1 cellular context compared by ENCODE assay signal in the genomic region with DNA sequence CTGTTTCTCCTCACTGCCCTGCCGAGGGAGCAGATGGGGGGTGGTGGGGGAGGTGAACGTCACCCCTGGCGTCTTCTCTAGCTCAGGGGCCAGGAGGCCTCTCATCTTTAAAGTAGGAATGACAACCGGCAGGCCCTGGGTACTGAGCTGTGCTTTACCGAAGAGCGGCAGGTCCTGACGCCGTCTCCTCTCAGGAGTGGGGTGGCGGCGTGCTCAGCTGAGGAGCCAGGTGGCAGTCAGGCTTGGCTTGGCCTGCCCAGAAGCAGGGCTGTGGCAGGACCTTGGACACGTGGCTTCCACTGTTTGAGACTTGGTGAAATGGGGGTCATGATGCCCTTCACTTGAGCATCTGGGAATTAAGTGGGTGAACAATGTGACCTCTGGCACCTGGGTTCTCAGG.
TF ChIP-seq lines count a peak whose summit lies in the region.

No MANE protein-coding gene starts in this region.

TF ChIP-seq in SK-N-SH treated with all-trans-retinoic acid at 6 μM for 48 hours, 23 proteins besides CTCF, POLR2A, EP300 and RAD21 (continued from another document):
- TF ChIP-seq, protein P1, sequence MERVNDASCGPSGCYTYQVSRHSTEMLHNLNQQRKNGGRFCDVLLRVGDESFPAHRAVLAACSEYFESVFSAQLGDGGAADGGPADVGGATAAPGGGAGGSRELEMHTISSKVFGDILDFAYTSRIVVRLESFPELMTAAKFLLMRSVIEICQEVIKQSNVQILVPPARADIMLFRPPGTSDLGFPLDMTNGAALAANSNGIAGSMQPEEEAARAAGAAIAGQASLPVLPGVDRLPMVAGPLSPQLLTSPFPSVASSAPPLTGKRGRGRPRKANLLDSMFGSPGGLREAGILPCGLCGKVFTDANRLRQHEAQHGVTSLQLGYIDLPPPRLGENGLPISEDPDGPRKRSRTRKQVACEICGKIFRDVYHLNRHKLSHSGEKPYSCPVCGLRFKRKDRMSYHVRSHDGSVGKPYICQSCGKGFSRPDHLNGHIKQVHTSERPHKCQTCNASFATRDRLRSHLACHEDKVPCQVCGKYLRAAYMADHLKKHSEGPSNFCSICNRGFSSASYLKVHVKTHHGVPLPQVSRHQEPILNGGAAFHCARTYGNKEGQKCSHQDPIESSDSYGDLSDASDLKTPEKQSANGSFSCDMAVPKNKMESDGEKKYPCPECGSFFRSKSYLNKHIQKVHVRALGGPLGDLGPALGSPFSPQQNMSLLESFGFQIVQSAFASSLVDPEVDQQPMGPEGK (CRISPR knock-in tag; IDR thresholded peaks at IDR 0.05; ENCODE audit: borderline replicate concordance): no peak
- TF ChIP-seq CSDC2 (CRISPR knock-in tag; IDR thresholded peaks at IDR 0.05) (no peak), ISL1 (CRISPR knock-in tag; IDR thresholded peaks at IDR 0.05) (no peak), ZC3H10 (CRISPR knock-in tag; IDR thresholded peaks at IDR 0.05) (no peak), CSRNP3 (CRISPR knock-in tag; IDR thresholded peaks at IDR 0.05) (no peak), OSR1 (CRISPR knock-in tag; IDR thresholded peaks at IDR 0.05) (no peak), POU6F1 (CRISPR knock-in tag; IDR thresholded peaks at IDR 0.05; ENCODE audit: borderline replicate concordance, low read depth) (no peak)
- TF ChIP-seq, protein P2, sequence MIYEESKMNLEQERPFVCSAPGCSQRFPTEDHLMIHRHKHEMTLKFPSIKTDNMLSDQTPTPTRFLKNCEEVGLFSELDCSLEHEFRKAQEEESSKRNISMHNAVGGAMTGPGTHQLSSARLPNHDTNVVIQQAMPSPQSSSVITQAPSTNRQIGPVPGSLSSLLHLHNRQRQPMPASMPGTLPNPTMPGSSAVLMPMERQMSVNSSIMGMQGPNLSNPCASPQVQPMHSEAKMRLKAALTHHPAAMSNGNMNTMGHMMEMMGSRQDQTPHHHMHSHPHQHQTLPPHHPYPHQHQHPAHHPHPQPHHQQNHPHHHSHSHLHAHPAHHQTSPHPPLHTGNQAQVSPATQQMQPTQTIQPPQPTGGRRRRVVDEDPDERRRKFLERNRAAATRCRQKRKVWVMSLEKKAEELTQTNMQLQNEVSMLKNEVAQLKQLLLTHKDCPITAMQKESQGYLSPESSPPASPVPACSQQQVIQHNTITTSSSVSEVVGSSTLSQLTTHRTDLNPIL (CRISPR knock-in tag; IDR thresholded peaks at IDR 0.05; ENCODE audit: low read depth): no peak
